In genomic region chr3:59769132-59769531, GRCh38 we compare ENCODE assay signal across 21 cellular contexts.
DNase-seq lines count a peak whose midpoint lies in the region; ATAC-seq, FAIRE-seq and TF ChIP-seq lines count a peak whose summit lies in the region.
"Had no signal": no experiment of that assay in that cellular context is flagged by ENCODE, and none has a peak within 500 bp of the region (broad histone marks: within the 10 kb centered on the region; RNA-seq: fewer than 3 reads in every experiment).

No MANE protein-coding gene starts in this region.

- no peak for TF ChIP-seq CTCF in GM12878 (IDR thresholded peaks at IDR 0.05 in 2 of 3, conservative IDR thresholded peaks at IDR 0.05 in 1 of 3; ENCODE audit: control insufficient read depth in 2 of 3, extremely low read depth in 1 of 3, insufficient read depth in 1 of 3, low read depth in 3 of 3, low read length in 3 of 3)
- no peak for TF ChIP-seq CTCF in esophagus muscularis mucosa (IDR thresholded peaks at IDR 0.05)
- no peak for TF ChIP-seq CTCF in stomach (IDR thresholded peaks at IDR 0.05)

- no peak for FAIRE-seq in GM12878 (lab: Jason Lieb, UNC)
- FAIRE-seq: A204.1, H54 had no signal

- CTCF ChIA-PET in GM12878 (lab: Yijun Ruan, JAX) = no interaction called here

- no peak for TF ChIP-seq POLR2A in GM12878 (IDR thresholded peaks at IDR 0.05; ENCODE audit: low read depth, low read length)
- no peak for TF ChIP-seq POLR2A in esophagus muscularis mucosa (IDR thresholded peaks at IDR 0.05; ENCODE audit: low read depth)
- no peak for TF ChIP-seq POLR2A in stomach (IDR thresholded peaks at IDR 0.05)

- POLR2A ChIA-PET in GM12878 (lab: Charles Lee) = no interaction called here

- no peaks in the 10 kb centered on the region for H3K36me3 ChIP-seq in GM12878 (ENCODE audit: control insufficient read depth in 2 of 2, insufficient read depth in 2 of 2, low read length in 1 of 2)
- no peaks in the 10 kb centered on the region for H3K36me3 ChIP-seq in esophagus muscularis mucosa
- no peaks in the 10 kb centered on the region for H3K36me3 ChIP-seq in stomach
- H3K36me3 ChIP-seq: BLaER1 treated with 17β-estradiol and CSF1 and Interleukin-3, amounts not matched to agents 10 nM and 100 nM; SJCRH30 had no signal

- H3K4me3 ChIP-seq in GM12878 (no peak overlapping the region), esophagus muscularis mucosa (no peak overlapping the region), stomach (no peak overlapping the region)
- H3K4me3 ChIP-seq: BLaER1 treated with 17β-estradiol and CSF1 and Interleukin-3, amounts not matched to agents 10 nM and 100 nM; SJCRH30 had no signal

- TF ChIP-seq RAD21 in GM12878 (IDR thresholded peaks at IDR 0.05; ENCODE audit: insufficient read depth, low read depth, low read length) = no peak

- H3K4me2 ChIP-seq in GM12878 (ENCODE audit: control insufficient read depth, insufficient read depth) = no peak overlapping the region
- H3K4me2 ChIP-seq: BLaER1 treated with 17β-estradiol and CSF1 and Interleukin-3, amounts not matched to agents 10 nM and 100 nM had no signal

- H2AFZ ChIP-seq in GM12878 (ENCODE audit: control insufficient read depth, low read depth, low read length) = no peak overlapping the region

- no peaks in the 10 kb centered on the region for H3K79me2 ChIP-seq in GM12878 (ENCODE audit: control insufficient read depth, insufficient read depth, low read length)

- BruUV-seq in GM12878 (replicated peaks; lab: Mats Ljungman, UMichigan) = no TSS peak

- intact Hi-C loops in GM12878 (cut with micrococcal nuclease; ENCODE audit: unreplicated experiment) (no loop called here), esophagus muscularis mucosa (cut with DNase I) (no loop called here), stomach (cut with DNase I; ENCODE audit: low total_unique reads) (no loop called here)

- no peak for ATAC-seq in GM12878
- ATAC-seq: Right ventricle myocardium inferior, SK-N-SH treated with all-trans-retinoic acid at 6 μM for 48 hours, T-helper 17 cell had no signal

- SMC1A ChIA-PET in GM12878 (lab: Charles Lee; ENCODE audit: uncharacterized antibody, unreplicated experiment) = no interaction called here

- no peaks in the 10 kb centered on the region for H3K9me3 ChIP-seq in GM12878 (replicated peaks; ENCODE audit: control insufficient read depth, insufficient read depth, low read length)
- H3K9me3 ChIP-seq in esophagus muscularis mucosa = no peaks in the 10 kb centered on the region
- no peaks in the 10 kb centered on the region for H3K9me3 ChIP-seq in stomach
- H3K9me3 ChIP-seq: BLaER1 treated with 17β-estradiol and CSF1 and Interleukin-3, amounts not matched to agents 10 nM and 100 nM; SJCRH30 had no signal

- no peaks in the 10 kb centered on the region; a peak in 2 of 4 replicates for H3K27me3 ChIP-seq in GM12878 (replicated peaks in 1 of 2; ENCODE audit: control insufficient read depth in 2 of 2, insufficient read depth in 2 of 2, low read length in 1 of 2)
- no peaks in the 10 kb centered on the region for H3K27me3 ChIP-seq in esophagus muscularis mucosa
- H3K27me3 ChIP-seq in stomach = no peaks in the 10 kb centered on the region
- H3K27me3 ChIP-seq: BLaER1 treated with 17β-estradiol and CSF1 and Interleukin-3, amounts not matched to agents 10 nM and 100 nM; SJCRH30 had no signal

- H3K27ac ChIP-seq in GM12878 (ENCODE audit: control insufficient read depth, insufficient read depth) = no peak overlapping the region
- H3K27ac ChIP-seq in esophagus muscularis mucosa (replicated peaks in 1 of 4) = no peak overlapping the region
- no peak overlapping the region for H3K27ac ChIP-seq in stomach
- H3K27ac ChIP-seq: BLaER1 treated with 17β-estradiol and CSF1 and Interleukin-3, amounts not matched to agents 10 nM and 100 nM; HL-60; SJCRH30 had no signal

- H4K20me1 ChIP-seq in GM12878 (ENCODE audit: control insufficient read depth, insufficient read depth) = no peaks in the 10 kb centered on the region
- H4K20me1 ChIP-seq: BLaER1 treated with 17β-estradiol and CSF1 and Interleukin-3, amounts not matched to agents 10 nM and 100 nM had no signal

- in situ Hi-C loops in GM12878 (cut with MboI) = no loop called here

- peaks cover 11% of the 10 kb centered on the region for H3K4me1 ChIP-seq in GM12878 (ENCODE audit: control insufficient read depth, insufficient read depth, low read length)
- H3K4me1 ChIP-seq in esophagus muscularis mucosa = peaks cover 0 to 10% (median 4%) of the 10 kb centered on the region in 4 donors
- peaks cover 0 to 18% (median 5%) of the 10 kb centered on the region in 4 donors for H3K4me1 ChIP-seq in stomach
- H3K4me1 ChIP-seq: SJCRH30 had no signal

- peak; percentile 78 for DNase-seq in D341Med (ENCODE audit: low spot score)
- peak; percentile 64 for DNase-seq in NCI-H1105 (lab: John Stamatoyannopoulos, UW)
- DNase-seq in NCI-H524 (lab: John Stamatoyannopoulos, UW) = peak; percentile 56 to 90
- no peak for DNase-seq in GM12878 (ENCODE audit: low read depth, low spot score)
- no peak for DNase-seq in AML-193 (lab: John Stamatoyannopoulos, UW)
- no peak for DNase-seq in esophagus muscularis mucosa (ENCODE audit: extremely low spot score)
- no peak for DNase-seq in stomach
- no peak for DNase-seq in germinal center (ENCODE audit: low spot score)
- DNase-seq: CD4-positive, alpha-beta T cell; DMS79 treated with DMSO at 0.1 percent for 48 hours; Karpas-422; NCI-H345; NCI-H510A treated with DMSO at 0.1 percent for 48 hours; SJCRH30; T-helper 17 cell had no signal

- RAD21 ChIA-PET in GM12878 (lab: Charles Lee; ENCODE audit: unreplicated experiment) = no interaction called here

- WGBS in GM12878 (ENCODE audit: insufficient coverage, insufficient replicate concordance, low lambda C conversion rate, missing lambda C conversion rate) = 19% methylated on average over 7 of the region's 7 CpGs
- WGBS in esophagus muscularis mucosa = 85% methylated on average over 7 of the region's 7 CpGs
- 81 to 90% (median 88%) methylated on average over 7 of the region's 7 CpGs for WGBS in stomach, 5 donors

- H3K9ac ChIP-seq in GM12878 (ENCODE audit: control insufficient read depth, insufficient read depth, low read length) = no peak overlapping the region
- H3K9ac ChIP-seq: BLaER1 treated with 17β-estradiol and CSF1 and Interleukin-3, amounts not matched to agents 10 nM and 100 nM had no signal

- TF ChIP-seq EP300 in GM12878 (IDR thresholded peaks at IDR 0.05; ENCODE audit: borderline replicate concordance in 1 of 2, control insufficient read depth in 1 of 2, low read depth in 2 of 2, low read length in 2 of 2) = no peak
- TF ChIP-seq EP300 in esophagus muscularis mucosa (IDR thresholded peaks at IDR 0.05) = no peak
- TF ChIP-seq EP300 in stomach (IDR thresholded peaks at IDR 0.05) = no peak

TF ChIP-seq in GM12878, 131 proteins besides CTCF, POLR2A, EP300 and RAD21:
- TF ChIP-seq USF1 (IDR thresholded peaks at IDR 0.05; ENCODE audit: borderline replicate concordance, extremely low read length, insufficient read depth, low read depth, low read length) = peak; percentile 64
- no peak for TF ChIP-seq BACH1 (IDR thresholded peaks at IDR 0.05; ENCODE audit: borderline replicate concordance)
- no peak for TF ChIP-seq BMI1 (IDR thresholded peaks at IDR 0.05; ENCODE audit: borderline replicate concordance)
- no peak for TF ChIP-seq BRCA1 (IDR thresholded peaks at IDR 0.05; ENCODE audit: low read depth, low read length)
- TF ChIP-seq CBX3 (IDR thresholded peaks at IDR 0.05; ENCODE audit: borderline replicate concordance, low read depth) = no peak
- no peak for TF ChIP-seq IKZF2 (IDR thresholded peaks at IDR 0.05)

Comparison
In these comparisons a context has a peak if more than half of its experiments do, and no peak if none do; other contexts are left out.
1. DNase-seq: peak in D341Med (single experiment), NCI-H1105 (single experiment) and NCI-H524 (2 of 2); none in GM12878 (single experiment), AML-193 (0 of 2), esophagus muscularis mucosa (single experiment), stomach (single experiment) and germinal center (single experiment).